ENCODE assay signal across 18 cellular contexts in the genomic region with DNA sequence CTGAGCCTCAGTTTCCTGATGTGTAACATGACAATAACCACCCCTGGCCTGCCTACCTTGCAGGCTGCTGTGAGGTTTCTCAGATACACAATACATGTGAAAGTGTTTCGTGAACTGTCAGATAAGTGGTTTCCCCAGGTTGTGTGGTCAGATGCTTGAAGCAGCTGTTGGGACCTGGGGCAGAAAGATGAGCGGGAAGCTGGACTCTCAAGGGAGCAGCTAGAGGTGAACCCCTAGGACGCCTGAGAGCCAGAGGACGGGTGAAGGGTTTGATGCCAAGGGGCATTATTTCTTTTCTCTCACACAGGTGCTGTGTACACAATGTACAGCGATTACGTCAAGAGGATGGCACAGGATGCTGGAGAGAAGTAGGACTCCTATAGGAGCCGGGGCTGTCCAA. TPM values are rescaled to one million over a fixed set of nuclear protein-coding genes. Genes with fewer than 3 reads are reported as not detected.
DNase-seq lines count a peak whose midpoint lies in the region; ATAC-seq and TF ChIP-seq lines count a peak whose summit lies in the region.
"Had no signal": no experiment of that assay in that cellular context is flagged by ENCODE, and none has a peak within 500 bp of the region (broad histone marks: within the 10 kb centered on the region; RNA-seq: fewer than 3 reads in every experiment).

No MANE protein-coding gene starts in this region.

- no peak overlapping the region for H3K4me3 ChIP-seq in cardiac muscle cell
- no peak overlapping the region for H3K4me3 ChIP-seq in uterus
- H3K4me3 ChIP-seq: breast epithelium, lung, tibial nerve had no signal

- H3K27me3 ChIP-seq in cardiac muscle cell, result no peaks in the 10 kb centered on the region
- no peaks in the 10 kb centered on the region for H3K27me3 ChIP-seq in uterus
- H3K27me3 ChIP-seq: breast epithelium, tibial nerve had no signal

- peak overlapping the region; percentile 51 for H3K27ac ChIP-seq in cardiac muscle cell
- H3K27ac ChIP-seq in uterus, result peak overlapping the region; percentile 37 to 45
- H3K27ac ChIP-seq: tibial nerve had no signal

- DNase-seq in cardiac muscle cell (ENCODE audit: low read depth in 1 of 2, low spot score in 1 of 2), result no peak
- DNase-seq in Right ventricle myocardium inferior (ENCODE audit: missing footprints), result no peak
- DNase-seq in NCI-H1436 (lab: John Stamatoyannopoulos, UW), result peak; percentile 54
- DNase-seq in glutamatergic neuron, result no peak
- DNase-seq in uterus, result no peak
- DNase-seq in RPMI8226, result no peak
- DNase-seq in nucleus accumbens (lab: John Stamatoyannopoulos, UW), result no peak
- DNase-seq: activated CD8-positive, alpha-beta T cell treated with anti-CD3 and anti-CD28 coated beads for 36 hours; DMS79 treated with DMSO at 0.1 percent for 48 hours; NCI-H146; stimulated activated CD4-positive, alpha-beta T cell treated with anti-CD3 and anti-CD28 coated beads, Interleukin-12 subunit alpha, Interleukin-12 subunit beta, amount 100 ng/mL, for 4 hours had no signal

- no peak for TF ChIP-seq CTCF in cardiac muscle cell (IDR thresholded peaks at IDR 0.05; ENCODE audit: low read depth, low read length)
- TF ChIP-seq CTCF in glutamatergic neuron (IDR thresholded peaks at IDR 0.05; ENCODE audit: partially characterized antibody, unreplicated experiment), result no peak
- no peak for TF ChIP-seq CTCF in uterus (IDR thresholded peaks at IDR 0.05)

- peaks cover 10% of the 10 kb centered on the region for H3K27me3 Mint-ChIP-seq in glutamatergic neuron (ENCODE audit: unreplicated experiment)
- H3K27me3 Mint-ChIP-seq: activated CD8-positive, alpha-beta T cell treated with anti-CD3 and anti-CD28 coated beads for 36 hours had no signal

- no peak for ATAC-seq in Right ventricle myocardium inferior
- ATAC-seq in GM21576 (IDR thresholded peaks at IDR 0.05; ENCODE audit: unreplicated experiment), result no peak
- ATAC-seq: activated CD8-positive, alpha-beta T cell treated with anti-CD3 and anti-CD28 coated beads for 36 hours had no signal

- H3K4me3 Mint-ChIP-seq in glutamatergic neuron (ENCODE audit: unreplicated experiment), result no peak overlapping the region
- H3K4me3 Mint-ChIP-seq: activated CD8-positive, alpha-beta T cell treated with anti-CD3 and anti-CD28 coated beads for 36 hours had no signal

- no peak for TF ChIP-seq POLR2A in uterus (IDR thresholded peaks at IDR 0.05)

- peaks cover 28% of the 10 kb centered on the region for H3K4me1 Mint-ChIP-seq in glutamatergic neuron (ENCODE audit: low read depth, unreplicated experiment)

- no peaks in the 10 kb centered on the region for H3K4me1 ChIP-seq in cardiac muscle cell (ENCODE audit: low read depth)
- no peaks in the 10 kb centered on the region for H3K4me1 ChIP-seq in uterus
- H3K4me1 ChIP-seq: breast epithelium, tibial nerve had no signal

- H3K27ac Mint-ChIP-seq in glutamatergic neuron (ENCODE audit: unreplicated experiment), result peak overlapping the region; percentile 38
- H3K27ac Mint-ChIP-seq: activated CD8-positive, alpha-beta T cell treated with anti-CD3 and anti-CD28 coated beads for 36 hours; progenitor cell of endocrine pancreas had no signal

- peaks cover 4% of the 10 kb centered on the region for H3K9me3 Mint-ChIP-seq in glutamatergic neuron (ENCODE audit: unreplicated experiment)
- H3K9me3 Mint-ChIP-seq: activated CD8-positive, alpha-beta T cell treated with anti-CD3 and anti-CD28 coated beads for 36 hours had no signal

- intact Hi-C loops in Right ventricle myocardium inferior (cut with DNase I) (no loop called here), uterus (cut with DNase I; ENCODE audit: low total_unique reads) (no loop called here)

- H3K9me3 ChIP-seq in cardiac muscle cell (ENCODE audit: low read depth) (no peaks in the 10 kb centered on the region), uterus (no peaks in the 10 kb centered on the region)
- H3K9me3 ChIP-seq: breast epithelium, tibial nerve had no signal

- peaks cover 10% of the 10 kb centered on the region for H3K36me3 Mint-ChIP-seq in glutamatergic neuron (ENCODE audit: unreplicated experiment)

- H3K36me3 ChIP-seq in cardiac muscle cell (peaks cover 30% of the 10 kb centered on the region), uterus (no peaks in the 10 kb centered on the region)

RNA-seq across cellular contexts. Expression of a gene that starts 2.3 kb away (rescaled TPM):
- total RNA-seq in cardiac muscle cell, result not detected in 2 replicates
- polyA plus RNA-seq in cardiac muscle cell, result 0.55 TPM in 1 of 2 replicates, not detected in the other
- total RNA-seq in Right ventricle myocardium inferior, result 20.4 TPM
- total RNA-seq in glutamatergic neuron (ENCODE audit: unreplicated experiment), result 1.1 TPM
- 1 to 10 TPM in 2 of 4 donors, not detected in 2; 2.7 to 8.8 TPM for total RNA-seq in uterus
- total RNA-seq: activated CD8-positive, alpha-beta T cell treated with anti-CD3 and anti-CD28 coated beads for 36 hours; H1; progenitor cell of endocrine pancreas had no signal
- polyA plus RNA-seq: AG04450, H1 had no signal

RNA-seq across cellular contexts. Expression of a gene that starts 19.9 kb away (rescaled TPM):
- 25.8 and 37.3 TPM in 2 replicates for total RNA-seq in cardiac muscle cell
- 14.8 and 27.0 TPM in 2 replicates for polyA plus RNA-seq in cardiac muscle cell
- 21.9 TPM for total RNA-seq in Right ventricle myocardium inferior
- total RNA-seq in glutamatergic neuron (ENCODE audit: unreplicated experiment), result 60.9 TPM
- total RNA-seq in uterus, result 10 to 100 TPM; 10.6 to 79.4 (median 50.2) TPM

RNA-seq across cellular contexts. Expression of a gene that starts 49.2 kb away (rescaled TPM):
- total RNA-seq in cardiac muscle cell (101 and 151 TPM in 2 replicates), Right ventricle myocardium inferior (68.1 TPM), glutamatergic neuron (ENCODE audit: unreplicated experiment) (102 TPM), uterus (100 to 1,000 TPM in 2 of 4 donors, 10 to 100 TPM in 2; 12.4 to 129 (median 64.7) TPM)
- 105 and 141 TPM in 2 replicates for polyA plus RNA-seq in cardiac muscle cell
